In genomic region chr11:62484352-62484751, GRCh38 we compare ENCODE assay signal across 24 cellular contexts.
DNase-seq lines count a peak whose midpoint lies in the region; ATAC-seq, FAIRE-seq and TF ChIP-seq lines count a peak whose summit lies in the region.
"Had no signal": no experiment of that assay in that cellular context is flagged by ENCODE, and none has a peak within 500 bp of the region (broad histone marks: within the 10 kb centered on the region; RNA-seq: fewer than 3 reads in every experiment).

No MANE protein-coding gene starts in this region.

- no peak overlapping the region for H3K4me2 ChIP-seq in H1 (ENCODE audit: insufficient read depth in 1 of 2, low read depth in 2 of 2, low read length in 2 of 2)
- H3K4me2 ChIP-seq: BLaER1 treated with 17β-estradiol and CSF1 and Interleukin-3, amounts not matched to agents 10 nM and 100 nM had no signal

- H3K36me3 ChIP-seq in H7 (replicated peaks; ENCODE audit: control insufficient read depth, insufficient read depth, low read length) (no peaks in the 10 kb centered on the region), H1 (ENCODE audit: control insufficient read depth in 2 of 4, insufficient read depth in 4 of 4, low read length in 3 of 4) (no peaks in the 10 kb centered on the region)
- H3K36me3 ChIP-seq: BLaER1 treated with 17β-estradiol and CSF1 and Interleukin-3, amounts not matched to agents 10 nM and 100 nM had no signal

- no peak overlapping the region for H3K23ac ChIP-seq in H1 (ENCODE audit: insufficient read length)

- no peak overlapping the region for H2BK12ac ChIP-seq in H1 (ENCODE audit: low read depth, low read length)

- H2BK20ac ChIP-seq in H1 (ENCODE audit: low read length), result no peak overlapping the region

- no peak for TF ChIP-seq CTCF in H1 (IDR thresholded peaks at IDR 0.05; ENCODE audit: control extremely low read depth in 1 of 3, insufficient read depth in 1 of 3, low read depth in 1 of 3, low read length in 3 of 3)
- TF ChIP-seq CTCF in mesothelial cell of epicardium (IDR thresholded peaks at IDR 0.05; ENCODE audit: unreplicated experiment), result no peak

- CTCF ChIA-PET in H1 (lab: Charles Lee; ENCODE audit: partially characterized antibody), result interaction anchor here (0.7 to 6.4 kb wide), 6 partner anchors 10 to 103 kb away, joined by 3 to 24 read pairs (median 4); no protein-coding TSS in a partner anchor

- no peak overlapping the region for H3K27ac ChIP-seq in H1 (ENCODE audit: low read depth, low read length)
- H3K27ac ChIP-seq: BLaER1 treated with 17β-estradiol and CSF1 and Interleukin-3, amounts not matched to agents 10 nM and 100 nM; RWPE1 had no signal

- no peak overlapping the region for H3K18ac ChIP-seq in H1 (ENCODE audit: extremely low read depth, low read length)

- H3K27me3 ChIP-seq in H7 (ENCODE audit: control insufficient read depth, insufficient read depth, low read length) (no peaks in the 10 kb centered on the region), H1 (replicated peaks in 1 of 4; ENCODE audit: control insufficient read depth in 3 of 4, extremely low read depth in 1 of 4, insufficient read depth in 3 of 4, low read length in 3 of 4) (no peaks in the 10 kb centered on the region; a peak in 1 of 7 replicates)
- H3K27me3 ChIP-seq: BLaER1 treated with 17β-estradiol and CSF1 and Interleukin-3, amounts not matched to agents 10 nM and 100 nM had no signal

- no peak overlapping the region for H3K4me3 Mint-ChIP-seq in mesothelial cell of epicardium
- H3K4me3 Mint-ChIP-seq in effector memory CD8-positive, alpha-beta T cell, result no peak overlapping the region
- H3K4me3 Mint-ChIP-seq: CD4-positive, alpha-beta T cell had no signal

- DNase-seq in H7 (peak; percentile 44), H1 (ENCODE audit: low read depth in 1 of 2, low spot score in 2 of 2) (no peak), mesothelial cell of epicardium (ENCODE audit: low spot score in 2 of 2, unreplicated experiment in 2 of 2) (no peak), left lobe of liver (ENCODE audit: low spot score) (no peak), NCI-H2081 treated with DMSO at 0.1 percent for 48 hours (lab: John Stamatoyannopoulos, UW) (no peak)
- DNase-seq in effector memory CD8-positive, alpha-beta T cell, result no peak
- DNase-seq: AML-193; CD4-positive, alpha-beta T cell; COR-L47; EL; GDM1; KBM-7; NCI-H1105 treated with DMSO at 0.1 percent for 48 hours; NCI-H2029; NCI-H2227 treated with DMSO at 0.1 percent for 48 hours; NCI-H526 treated with DMSO at 0.1 percent for 48 hours; SHP77 treated with DMSO at 0.1 percent for 48 hours had no signal

- TF ChIP-seq EP300 in H1 (IDR thresholded peaks at IDR 0.05; ENCODE audit: borderline replicate concordance in 1 of 2, low read depth in 2 of 2, low read length in 2 of 2), result no peak

- ATAC-seq in left lobe of liver, result no peak
- no peak for ATAC-seq in GM18861 (IDR thresholded peaks at IDR 0.05; ENCODE audit: unreplicated experiment)
- ATAC-seq in effector memory CD8-positive, alpha-beta T cell (replicated peaks), result no peak
- ATAC-seq: GM12878, HepG2 had no signal

- H3K4me3 ChIP-seq in H7 (ENCODE audit: insufficient read depth, low read depth, low read length) (no peak overlapping the region), H1 (ENCODE audit: extremely low read depth in 1 of 4, insufficient read depth in 2 of 4, low read depth in 3 of 4, low read length in 4 of 4) (no peak overlapping the region)
- H3K4me3 ChIP-seq: BLaER1 treated with 17β-estradiol and CSF1 and Interleukin-3, amounts not matched to agents 10 nM and 100 nM; GM12878 had no signal

- H3K14ac ChIP-seq in H1 (ENCODE audit: insufficient read length), result no peak overlapping the region

- H3K23me2 ChIP-seq in H1 (ENCODE audit: low read depth, low read length), result no peaks in the 10 kb centered on the region

- H2BK15ac ChIP-seq in H1 (ENCODE audit: low read length), result no peak overlapping the region

- peaks cover 3% of the 10 kb centered on the region for H3K36me3 Mint-ChIP-seq in mesothelial cell of epicardium
- peaks cover 6% of the 10 kb centered on the region for H3K36me3 Mint-ChIP-seq in effector memory CD8-positive, alpha-beta T cell (ENCODE audit: insufficient read depth)

- H4K8ac ChIP-seq in H1 (ENCODE audit: extremely low read depth, insufficient read depth, low read length), result peak overlapping the region; percentile 58; the same call in 1 of the 2 replicates

- no peaks in the 10 kb centered on the region for H3K27me3 Mint-ChIP-seq in mesothelial cell of epicardium (ENCODE audit: low read depth)
- H3K27me3 Mint-ChIP-seq in effector memory CD8-positive, alpha-beta T cell, result no peaks in the 10 kb centered on the region
- H3K27me3 Mint-ChIP-seq: CD4-positive, alpha-beta T cell had no signal

- H3K4me1 Mint-ChIP-seq in mesothelial cell of epicardium, result peaks cover 45% of the 10 kb centered on the region
- peaks cover 0 to 3% of the 10 kb centered on the region in 2 donors for H3K4me1 Mint-ChIP-seq in effector memory CD8-positive, alpha-beta T cell (ENCODE audit: low read depth in 2 of 2)

- no peak for TF ChIP-seq RAD21 in H1 (IDR thresholded peaks at IDR 0.05 in 1 of 2, conservative IDR thresholded peaks at IDR 0.05 in 1 of 2; ENCODE audit: low read depth in 2 of 2, low read length in 2 of 2)

- H3K79me2 ChIP-seq in H1 (ENCODE audit: control insufficient read depth in 1 of 2, insufficient read depth in 2 of 2, low read length in 2 of 2), result no peaks in the 10 kb centered on the region

- H3K4me1 ChIP-seq in H1 (replicated peaks in 1 of 4; ENCODE audit: control insufficient read depth in 3 of 4, insufficient read depth in 4 of 4, low read length in 3 of 4), result peaks cover 0 to 2% (median 0%) of the 10 kb centered on the region in 4 experiments; a peak in 1 of 7 replicates

- FAIRE-seq in H1 (lab: Jason Lieb, UNC), result no peak
- FAIRE-seq: A204.1, GM12878, H54, HepG2 had no signal

- no peak overlapping the region for H3K9ac ChIP-seq in H1 (replicated peaks in 1 of 4; ENCODE audit: extremely low read depth in 1 of 4, low read depth in 3 of 4, low read length in 3 of 4)
- H3K9ac ChIP-seq: BLaER1 treated with 17β-estradiol and CSF1 and Interleukin-3, amounts not matched to agents 10 nM and 100 nM had no signal

- TF ChIP-seq POLR2A in H1 (IDR thresholded peaks at IDR 0.05; ENCODE audit: control extremely low read depth in 1 of 2, low read depth in 2 of 2, low read length in 2 of 2), result no peak

- no peak overlapping the region for H3K4ac ChIP-seq in H1 (replicated peaks; ENCODE audit: insufficient read length, low read depth, low read length)

- H2AFZ ChIP-seq in H1 (ENCODE audit: low read length), result no peak overlapping the region

- H2BK120ac ChIP-seq in H1 (replicated peaks; ENCODE audit: low read depth, low read length), result no peak overlapping the region

- no peak overlapping the region for H3K56ac ChIP-seq in H1 (replicated peaks; ENCODE audit: insufficient read length, low read depth, low read length)

- H2BK5ac ChIP-seq in H1 (ENCODE audit: low read depth, low read length), result peak overlapping the region; percentile 32

- no peak overlapping the region for H4K5ac ChIP-seq in H1 (ENCODE audit: insufficient read length, low read depth, low read length)

- WGBS in H1 (ENCODE audit: extremely low coverage in 1 of 2, insufficient coverage in 1 of 2, insufficient read length in 1 of 2, insufficient replicate concordance in 2 of 2, low coverage in 1 of 2, low lambda C conversion rate in 2 of 2, missing lambda C conversion rate in 1 of 2), 2 experiments, result 94% methylated on average over 6 of the region's 6 CpGs; no CpG with 5 or more reads in 1 of the 2 experiments

- H3K27ac Mint-ChIP-seq in mesothelial cell of epicardium, result peak overlapping the region; percentile 74
- H3K27ac Mint-ChIP-seq in effector memory CD8-positive, alpha-beta T cell, result no peak overlapping the region
- H3K27ac Mint-ChIP-seq: CD4-positive, alpha-beta T cell had no signal

- no peaks in the 10 kb centered on the region for H4K20me1 ChIP-seq in H1 (replicated peaks in 1 of 2; ENCODE audit: control insufficient read depth in 1 of 2, insufficient read depth in 2 of 2, low read length in 2 of 2)
- H4K20me1 ChIP-seq: BLaER1 treated with 17β-estradiol and CSF1 and Interleukin-3, amounts not matched to agents 10 nM and 100 nM had no signal

- H3K9me3 ChIP-seq in H1 (ENCODE audit: insufficient read depth in 2 of 2, low read depth in 1 of 2, low read length in 1 of 2), result no peaks in the 10 kb centered on the region
- H3K9me3 ChIP-seq: BLaER1 treated with 17β-estradiol and CSF1 and Interleukin-3, amounts not matched to agents 10 nM and 100 nM had no signal

- no peak overlapping the region for H2AK5ac ChIP-seq in H1 (ENCODE audit: low read depth, low read length)

- no peaks in the 10 kb centered on the region for H3K79me1 ChIP-seq in H1 (ENCODE audit: low read depth, low read length)

- H3K9me3 Mint-ChIP-seq in mesothelial cell of epicardium, result no peaks in the 10 kb centered on the region
- H3K9me3 Mint-ChIP-seq in effector memory CD8-positive, alpha-beta T cell, result no peaks in the 10 kb centered on the region
- H3K9me3 Mint-ChIP-seq: CD4-positive, alpha-beta T cell had no signal

- POLR2A ChIA-PET in H1 (lab: Charles Lee; ENCODE audit: partially characterized antibody), result interaction anchor here (0.9 kb wide), 1 partner anchor 63 kb away, joined by 3 read pairs; no protein-coding TSS in a partner anchor

- no peak overlapping the region for H4K91ac ChIP-seq in H1 (replicated peaks; ENCODE audit: insufficient read length, low read length)

TF ChIP-seq in H1, 55 proteins besides CTCF, POLR2A, EP300 and RAD21:
- TF ChIP-seq GTF2F1 (IDR thresholded peaks at IDR 0.05; ENCODE audit: borderline replicate concordance, low read depth, low read length) (no peak), TEAD4 (IDR thresholded peaks at IDR 0.05; ENCODE audit: low read depth, low read length) (0 out of 2 replicates have a peak, but pooled peaks have one; percentile 34)
